Comparison of ENCODE assay signal across 16 cellular contexts in the genomic region with DNA sequence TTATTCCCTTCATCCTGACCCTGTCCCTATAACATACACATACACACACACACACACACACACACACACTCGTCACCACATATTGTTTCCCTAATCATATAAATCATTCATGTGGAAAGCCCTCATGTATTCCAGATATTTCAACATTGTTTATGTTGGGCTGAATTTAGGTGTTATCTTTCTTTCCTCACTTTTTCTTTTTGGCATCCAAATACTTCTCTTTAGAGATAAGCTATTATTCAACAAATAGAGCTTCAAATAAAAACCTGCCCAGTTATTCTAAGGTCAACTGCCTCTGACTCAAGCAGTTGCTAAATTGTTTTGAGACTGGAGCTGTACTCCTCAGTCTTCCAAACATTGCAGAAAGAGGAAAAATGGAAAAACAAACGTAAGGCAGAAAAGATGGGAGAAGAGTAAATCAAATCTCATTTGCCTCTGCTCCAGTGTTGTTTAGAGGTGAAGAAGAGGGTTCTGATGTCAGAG.
DNase-seq lines count a peak whose midpoint lies in the region; TF ChIP-seq lines count a peak whose summit lies in the region.
"Had no signal": no experiment of that assay in that cellular context is flagged by ENCODE, and none has a peak within 500 bp of the region (broad histone marks: within the 10 kb centered on the region; RNA-seq: fewer than 3 reads in every experiment).

No MANE protein-coding gene starts in this region.

- H3K36me3 ChIP-seq in adipocyte (ENCODE audit: control insufficient read depth, insufficient read depth, low read length, severe bottlenecking) (no peaks in the 10 kb centered on the region), BE2C (no peaks in the 10 kb centered on the region)
- H3K36me3 ChIP-seq: thyroid gland had no signal

- H3K9ac ChIP-seq in adipocyte (ENCODE audit: low read length): peak overlapping the region; percentile 77

- in situ Hi-C loops in Caki2 (cut with HindIII; ENCODE audit: low pct_unique_long_range_greater_than_20kb, low sequenced_read_pairs): no loop called here

- DNase-seq in Caki2 (ENCODE audit: low read depth) (peak; percentile 11), adipocyte (ENCODE audit: low read depth) (peak; percentile 74), foreskin fibroblast (peak; percentile 50 to 74), renal cortical epithelial cell (ENCODE audit: low read depth) (peak; percentile 68), NCI-H2081 (lab: John Stamatoyannopoulos, UW) (no peak), NCI-H2029 (lab: John Stamatoyannopoulos, UW) (no peak), BE2C (no peak), occipital lobe (lab: John Stamatoyannopoulos, UW) (no peak)
- DNase-seq: activated naive CD4-positive, alpha-beta T cell treated with Interleukin-2 at 50 U/mL for 16 hours; Kasumi-1; naive thymus-derived CD8-positive, alpha-beta T cell; NCI-H82; SHP77 treated with DMSO at 0.1 percent for 48 hours; stimulated activated CD4-positive, alpha-beta T cell treated with anti-CD3 and anti-CD28 coated beads, Interleukin-12 subunit alpha, Interleukin-12 subunit beta, amount 100 ng/mL, for 4 hours; thyroid gland had no signal

- TF ChIP-seq CTCF in foreskin fibroblast (IDR thresholded peaks at IDR 0.05; ENCODE audit: low read depth, low read length) (no peak), BE2C (IDR thresholded peaks at IDR 0.05; ENCODE audit: low read depth, low read length) (no peak)

- H3K4me1 ChIP-seq in adipocyte (ENCODE audit: control insufficient read depth, insufficient read depth, low read length): peaks cover 55% of the 10 kb centered on the region
- no peaks in the 10 kb centered on the region for H3K4me1 ChIP-seq in BE2C
- H3K4me1 ChIP-seq: thyroid gland had no signal

- H3K4me3 ChIP-seq in adipocyte (ENCODE audit: low read length) (peak overlapping the region; percentile 40), foreskin fibroblast (ENCODE audit: low read depth in 1 of 2, low read length in 2 of 2) (no peak overlapping the region), BE2C (ENCODE audit: low read depth, low read length) (no peak overlapping the region)
- H3K4me3 ChIP-seq: coronary artery, thyroid gland had no signal

- no peaks in the 10 kb centered on the region for H3K9me3 ChIP-seq in adipocyte (ENCODE audit: control insufficient read depth, low read length)
- H3K9me3 ChIP-seq in BE2C: no peaks in the 10 kb centered on the region
- H3K9me3 ChIP-seq: thyroid gland had no signal

- H3K27me3 ChIP-seq in adipocyte (replicated peaks; ENCODE audit: control insufficient read depth, insufficient read depth, low read length): no peaks in the 10 kb centered on the region
- no peaks in the 10 kb centered on the region for H3K27me3 ChIP-seq in BE2C
- H3K27me3 ChIP-seq: thyroid gland had no signal

Comparison
In these comparisons a context has a peak if more than half of its experiments do, and no peak if none do; other contexts are left out.
1. DNase-seq: peak in Caki2 (single experiment), adipocyte (single experiment), foreskin fibroblast (2 of 2) and renal cortical epithelial cell (single experiment); none in NCI-H2081 (0 of 2), NCI-H2029 (single experiment), BE2C (single experiment) and occipital lobe (single experiment).